8 cellular contexts compared by ENCODE assay signal in genomic region chr4:184474261-184475095, GRCh38. TPM values are rescaled to one million over a fixed set of nuclear protein-coding genes. Genes with fewer than 3 reads are reported as not detected.
DNase-seq lines count a peak whose midpoint lies in the region; ATAC-seq, FAIRE-seq and TF ChIP-seq lines count a peak whose summit lies in the region.

Gene IRF2, minus strand, starts transcription at chr4:184474550. Its CDS starts 45,486 bp downstream, at chr4:184429064.

- H3K4me1 ChIP-seq in pancreas (peaks cover 11 to 33% (median 27%) of the 10 kb centered on the region in 3 donors), thyroid gland (peaks cover 9 to 27% of the 10 kb centered on the region in 2 donors)

- H3K9me3 ChIP-seq in pancreas = no peaks in the 10 kb centered on the region
- no peaks in the 10 kb centered on the region for H3K9me3 ChIP-seq in thyroid gland

- no peaks in the 10 kb centered on the region for H3K36me3 ChIP-seq in pancreas
- H3K36me3 ChIP-seq in thyroid gland = no peaks in the 10 kb centered on the region

- H3K27ac Mint-ChIP-seq in activated naive CD8-positive, alpha-beta T cell treated with anti-CD3 and anti-CD28 coated beads, Interleukin-2, amount 50 U/mL, for 24 hours = peak within 1 kb of the TSS; percentile 93

- WGBS in pancreas, 2 donors = 0% methylated on average over 65 of the region's 66 CpGs
- WGBS in thyroid gland, 2 donors = 0% methylated on average over 25 to 57 of the region's 66 CpGs

- H3K9me3 Mint-ChIP-seq in activated naive CD8-positive, alpha-beta T cell treated with anti-CD3 and anti-CD28 coated beads, Interleukin-2, amount 50 U/mL, for 24 hours = no peaks in the 10 kb centered on the region

- peak in 1 of 2 donors; percentile 87 for TF ChIP-seq POLR2A in thyroid gland (IDR thresholded peaks at IDR 0.05)

- H3K27ac ChIP-seq in pancreas (peak within 1 kb of the TSS; percentile 86 to 98 (median 94)), thyroid gland (peak within 1 kb of the TSS; percentile 94 to 98 (median 98))

- H3K4me1 Mint-ChIP-seq in activated naive CD8-positive, alpha-beta T cell treated with anti-CD3 and anti-CD28 coated beads, Interleukin-2, amount 50 U/mL, for 24 hours = peaks cover 60% of the 10 kb centered on the region

- H3K4me3 Mint-ChIP-seq in activated naive CD8-positive, alpha-beta T cell treated with anti-CD3 and anti-CD28 coated beads, Interleukin-2, amount 50 U/mL, for 24 hours = peak within 1 kb of the TSS; percentile 89

- intact Hi-C loops in Right ventricle myocardium superior (cut with DNase I) = loop anchor here (5.0 to 10.0 kb wide), 3 partner anchors 63 to 190 kb away; no protein-coding TSS in a partner anchor
- intact Hi-C loops in pancreas (cut with DNase I) = no loop called here
- intact Hi-C loops in thyroid gland (cut with DNase I) = loop anchor here (5.0 kb wide), 1 partner anchor 63 kb away; no protein-coding TSS in a partner anchor

- TF ChIP-seq CTCF in GM12865 (IDR thresholded peaks at IDR 0.05; ENCODE audit: insufficient read depth, low read depth, low read length, missing control alignments) = no peak
- peak in 1 of 4 donors; percentile 23 for TF ChIP-seq CTCF in pancreas (IDR thresholded peaks at IDR 0.05)
- peak in 1 of 6 experiments; percentile 11 for TF ChIP-seq CTCF in thyroid gland (IDR thresholded peaks at IDR 0.05)

- DNase-seq in GM12865 (ENCODE audit: low read depth) (peak; percentile 100), NCI-H1417 (lab: John Stamatoyannopoulos, UW) (peak; percentile 84 to 97 (median 92)), SW480 (ENCODE audit: low spot score) (peak; percentile 91), Right ventricle myocardium superior (peak; percentile 98), pancreas (peak; percentile 95 to 99 (median 96)), thyroid gland (peak; percentile 98)
- peak; percentile 94 for DNase-seq in activated naive CD8-positive, alpha-beta T cell treated with anti-CD3 and anti-CD28 coated beads, Interleukin-2, amount 50 U/mL, for 24 hours

- ATAC-seq in HG02763 (IDR thresholded peaks at IDR 0.05; ENCODE audit: unreplicated experiment) (peak; percentile 59), Right ventricle myocardium superior (ENCODE audit: poor library complexity) (peak; percentile 91), pancreas (peak; percentile 86 to 93 (median 88))
- ATAC-seq in activated naive CD8-positive, alpha-beta T cell treated with anti-CD3 and anti-CD28 coated beads, Interleukin-2, amount 50 U/mL, for 24 hours = peak; percentile 74

- no peak for FAIRE-seq in pancreas (lab: Jason Lieb, UNC)

- H3K4me3 ChIP-seq in GM12865 (ENCODE audit: low read depth, low read length) (peak within 1 kb of the TSS; percentile 96), pancreas (peak within 1 kb of the TSS; percentile 58 to 89 (median 78)), thyroid gland (replicated peaks in 1 of 3) (peak within 1 kb of the TSS; percentile 69 to 88 (median 76))

- H3K27me3 ChIP-seq in pancreas (no peaks in the 10 kb centered on the region), thyroid gland (no peaks in the 10 kb centered on the region)

- peaks cover 21% of the 10 kb centered on the region for H3K36me3 Mint-ChIP-seq in activated naive CD8-positive, alpha-beta T cell treated with anti-CD3 and anti-CD28 coated beads, Interleukin-2, amount 50 U/mL, for 24 hours (ENCODE audit: low read depth)

- H3K27me3 Mint-ChIP-seq in activated naive CD8-positive, alpha-beta T cell treated with anti-CD3 and anti-CD28 coated beads, Interleukin-2, amount 50 U/mL, for 24 hours = no peaks in the 10 kb centered on the region

RNA-seq across cellular contexts. Expression of gene IRF2, which starts in this region (rescaled TPM):
- total RNA-seq in Right ventricle myocardium superior = 27.2 TPM
- total RNA-seq in pancreas = 10 to 100 TPM in 5 of 6 donors, 1 to 10 TPM in 1; 7.4 to 32.3 (median 14.2) TPM
- polyA plus RNA-seq in pancreas = 1 to 10 TPM; 6.8 to 10.0 TPM
- 10 to 100 TPM; 24.7 to 39.8 (median 34.5) TPM for total RNA-seq in thyroid gland

Comparison
In these comparisons a context has a peak if more than half of its experiments do, and no peak if none do; other contexts are left out.
1. Peak in every context shown above with its lines: DNase-seq, ATAC-seq, H3K4me3 ChIP-seq and H3K27ac ChIP-seq.
2. intact Hi-C loops: an anchor here in Right ventricle myocardium superior (5.0 to 10.0 kb wide) and thyroid gland (5.0 kb wide); none called in pancreas.